ENCODE assay signal across 1 cellular context in genomic region chr13:110027470-110028240, GRCh38.
TF ChIP-seq lines count a peak whose summit lies in the region.

No MANE protein-coding gene starts in this region.

TF ChIP-seq in GM23338, 12 proteins besides CTCF, POLR2A, EP300 and RAD21 (continued from another document):
- no peak for TF ChIP-seq REST (IDR thresholded peaks at IDR 0.05; ENCODE audit: unreplicated experiment)
- TF ChIP-seq JUNB (IDR thresholded peaks at IDR 0.05; ENCODE audit: unreplicated experiment): no peak
- no peak for TF ChIP-seq ZNF331 (CRISPR knock-in tag; IDR thresholded peaks at IDR 0.05; ENCODE audit: low read depth)
- no peak for TF ChIP-seq CREB1 (CRISPR knock-in tag; IDR thresholded peaks at IDR 0.05; ENCODE audit: low read depth)
